Comparison of ENCODE assay signal across 9 cellular contexts in the genomic region with DNA sequence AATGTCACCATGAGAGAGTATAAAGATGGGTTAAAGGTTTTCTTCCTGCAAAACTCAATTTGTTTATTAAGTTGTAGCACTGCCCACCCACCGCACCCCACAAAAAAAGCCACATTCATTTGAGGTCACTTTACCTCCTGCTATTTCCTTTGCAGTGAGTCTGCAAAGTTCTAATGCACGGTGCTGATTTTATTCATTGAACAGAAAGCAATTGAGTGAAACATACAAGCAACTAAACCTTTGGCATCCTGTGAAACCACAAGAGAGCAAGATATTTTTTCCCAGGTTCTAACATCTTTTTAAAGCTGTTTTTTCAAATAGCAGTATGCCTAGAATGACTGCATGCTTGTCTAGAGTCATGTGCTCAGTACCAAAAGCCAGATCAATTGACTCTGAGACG. TPM values are rescaled to one million over a fixed set of nuclear protein-coding genes. Genes with fewer than 3 reads are reported as not detected.
A peak's percentile ranks its signal among the peaks of the same experiment; 100 is the strongest.
DNase-seq lines count a peak whose midpoint lies in the region; ATAC-seq and TF ChIP-seq lines count a peak whose summit lies in the region.
"Had no signal": no experiment of that assay in that cellular context is flagged by ENCODE, and none has a peak within 500 bp of the region (broad histone marks: within the 10 kb centered on the region; RNA-seq: fewer than 3 reads in every experiment).

No MANE protein-coding gene starts in this region.

- H3K36me3 ChIP-seq in adipocyte (ENCODE audit: control insufficient read depth, insufficient read depth, low read length, severe bottlenecking) (no peaks in the 10 kb centered on the region), vagina (no peaks in the 10 kb centered on the region)

- TF ChIP-seq CTCF in GM20000 (IDR thresholded peaks at IDR 0.05; ENCODE audit: extremely low read depth, missing control alignments) (no peak), vagina (IDR thresholded peaks at IDR 0.05) (no peak)

- intact Hi-C loops in sciatic nerve (cut with DNase I) (no loop called here), vagina (cut with DNase I) (no loop called here)

- TF ChIP-seq POLR2A in vagina (IDR thresholded peaks at IDR 0.05): no peak

- H3K4me1 Mint-ChIP-seq in stimulated activated naive CD8-positive, alpha-beta T cell treated with anti-CD3 and anti-CD28 coated beads, Interleukin-15, amount 100 ng/mL, for 72 hours: peaks cover 73% of the 10 kb centered on the region

- no peak overlapping the region for H3K9ac ChIP-seq in adipocyte (ENCODE audit: low read length)

- no peaks in the 10 kb centered on the region for H3K27me3 Mint-ChIP-seq in stimulated activated naive CD8-positive, alpha-beta T cell treated with anti-CD3 and anti-CD28 coated beads, Interleukin-15, amount 100 ng/mL, for 72 hours

- H3K4me3 ChIP-seq in adipocyte (ENCODE audit: low read length) (no peak overlapping the region), vagina (no peak overlapping the region)

- peaks cover 0 to 4% of the 10 kb centered on the region in 2 donors for H3K9me3 Mint-ChIP-seq in stimulated activated naive CD8-positive, alpha-beta T cell treated with anti-CD3 and anti-CD28 coated beads, Interleukin-15, amount 100 ng/mL, for 72 hours

- peak overlapping the region; percentile 3 to 53 for H3K4me3 Mint-ChIP-seq in stimulated activated naive CD8-positive, alpha-beta T cell treated with anti-CD3 and anti-CD28 coated beads, Interleukin-15, amount 100 ng/mL, for 72 hours

- H3K27me3 ChIP-seq in adipocyte (replicated peaks; ENCODE audit: control insufficient read depth, insufficient read depth, low read length): no peaks in the 10 kb centered on the region
- no peaks in the 10 kb centered on the region for H3K27me3 ChIP-seq in vagina

- no peak overlapping the region for H3K27ac ChIP-seq in vagina

- H3K9me3 ChIP-seq in adipocyte (ENCODE audit: control insufficient read depth, low read length) (no peaks in the 10 kb centered on the region), vagina (no peaks in the 10 kb centered on the region)

- peaks cover 23% of the 10 kb centered on the region for H3K4me1 ChIP-seq in adipocyte (ENCODE audit: control insufficient read depth, insufficient read depth, low read length)
- H3K4me1 ChIP-seq in vagina: peaks cover 11% of the 10 kb centered on the region

- peak; percentile 16 for DNase-seq in activated naive CD4-positive, alpha-beta T cell treated with Interleukin-2 at 50 U/mL for 16 hours
- DNase-seq in activated naive CD4-positive, alpha-beta T cell (lab: John Stamatoyannopoulos, UW): no peak
- DNase-seq in adipocyte (ENCODE audit: low read depth) (peak; percentile 39), GM20000 (ENCODE audit: low spot score) (no peak), sciatic nerve (ENCODE audit: low spot score) (no peak), vagina (ENCODE audit: extremely low spot score in 2 of 2) (no peak)
- peak in 1 of 2 donors; percentile 25 for DNase-seq in stimulated activated naive CD8-positive, alpha-beta T cell treated with anti-CD3 and anti-CD28 coated beads, Interleukin-15, amount 100 ng/mL, for 72 hours
- DNase-seq: activated CD8-positive, alpha-beta memory T cell treated with anti-CD3 and anti-CD28 coated beads for 24 hours had no signal

- H3K27ac Mint-ChIP-seq in stimulated activated naive CD8-positive, alpha-beta T cell treated with anti-CD3 and anti-CD28 coated beads, Interleukin-15, amount 100 ng/mL, for 72 hours: no peak overlapping the region

- ATAC-seq in HG03159 (IDR thresholded peaks at IDR 0.05; ENCODE audit: unreplicated experiment) (peak; percentile 43), sciatic nerve (no peak)
- peak; percentile 93 for ATAC-seq in stimulated activated naive CD8-positive, alpha-beta T cell treated with anti-CD3 and anti-CD28 coated beads, Interleukin-15, amount 100 ng/mL, for 72 hours

RNA-seq across cellular contexts. Expression of gene RRAS2, which starts 39.0 kb away (rescaled TPM):
- 23.4 TPM for total RNA-seq in sciatic nerve
- 32.7 TPM for total RNA-seq in vagina

Comparison
In these comparisons a context has a peak if more than half of its experiments do, and no peak if none do; other contexts are left out.
1. DNase-seq: peak in activated naive CD4-positive, alpha-beta T cell treated with Interleukin-2 at 50 U/mL for 16 hours (single experiment) and adipocyte (single experiment); none in activated naive CD4-positive, alpha-beta T cell (0 of 4), GM20000 (single experiment), sciatic nerve (single experiment) and vagina (0 of 2).